ENCODE assay signal across 24 cellular contexts in genomic region chrX:142661696-142662095, GRCh38.
"Had no signal": no experiment of that assay in that cellular context is flagged by ENCODE, and none has a peak within 500 bp of the region (broad histone marks: within the 10 kb centered on the region; RNA-seq: fewer than 3 reads in every experiment).

No MANE protein-coding gene starts in this region.

- H3K27ac ChIP-seq: neutrophil, parathyroid adenoma, psoas muscle, right lobe of liver, sigmoid colon, stomach, thoracic aorta, thyroid gland, tibial nerve, upper lobe of right lung, uterus had no signal

- H3K4me3 ChIP-seq: psoas muscle, right lobe of liver, sigmoid colon, stomach, thoracic aorta, thyroid gland, tibial nerve, upper lobe of right lung, uterus had no signal

- H3K9ac ChIP-seq: parathyroid adenoma had no signal

- H3K4me1 ChIP-seq: parathyroid adenoma, psoas muscle, sigmoid colon, stomach, thyroid gland, tibial nerve, upper lobe of right lung, uterus had no signal

- DNase-seq: naive thymus-derived CD4-positive, alpha-beta T cell; natural killer cell; nucleus accumbens; posterior cingulate gyrus; psoas muscle; right cardiac atrium; right lobe of liver; sigmoid colon; small intestine; stimulated activated CD4-positive, alpha-beta T cell treated with anti-CD3 and anti-CD28 coated beads, Interleukin-15, amount 100 ng/mL, for 24 hours; stimulated activated CD4-positive, alpha-beta T cell treated with anti-CD3 and anti-CD28 coated beads, Interleukin-2, amount 100 ng/mL, for 24 hours; stimulated activated CD4-positive, alpha-beta T cell treated with anti-CD3 and anti-CD28 coated beads, Interleukin-2, amount 100 ng/mL, for 48 hours; stimulated activated CD4-positive, alpha-beta T cell treated with anti-CD3 and anti-CD28 coated beads, Interleukin-4, amount 100 ng/mL, for 24 hours; stimulated activated naive B cell treated with anti-CD40 and anti-IgM and Interleukin-4, amounts not matched to agents 10 μg/mL and 1 μg/mL and 100 μg/mL, for 72 hours; stimulated activated naive CD4-positive, alpha-beta T cell treated with Interleukin-2 at 50 U/mL for 16 hours; stomach; thyroid gland; upper lobe of right lung; uterus had no signal

- ATAC-seq: naive thymus-derived CD4-positive, alpha-beta T cell; natural killer cell; psoas muscle; right cardiac atrium; right lobe of liver; stimulated activated effector memory CD8-positive, alpha-beta T cell treated with anti-CD3 and anti-CD28 coated beads, Interleukin-12 subunit alpha, Interleukin-12 subunit beta, amount 100 ng/mL, for 72 hours; stimulated activated naive B cell treated with anti-CD40 and anti-IgM and Interleukin-4, amounts not matched to agents 10 μg/mL and 1 μg/mL and 100 μg/mL, for 72 hours; upper lobe of right lung had no signal

- H3K27me3 ChIP-seq: neutrophil, right lobe of liver, sigmoid colon, stomach, thyroid gland, tibial nerve, upper lobe of right lung, uterus had no signal

- H3K9me3 ChIP-seq: neutrophil, psoas muscle, right lobe of liver, sigmoid colon, stomach, thoracic aorta, thyroid gland, tibial nerve, upper lobe of right lung, uterus had no signal

- H3K36me3 ChIP-seq: neutrophil, right lobe of liver, sigmoid colon, stomach, thoracic aorta, thyroid gland, tibial nerve, upper lobe of right lung, uterus had no signal
